24 cellular contexts compared by ENCODE assay signal in genomic region chr4:71239365-71239764, GRCh38.
DNase-seq lines count a peak whose midpoint lies in the region; ATAC-seq, FAIRE-seq and TF ChIP-seq lines count a peak whose summit lies in the region.
"Had no signal": no experiment of that assay in that cellular context is flagged by ENCODE, and none has a peak within 500 bp of the region (broad histone marks: within the 10 kb centered on the region; RNA-seq: fewer than 3 reads in every experiment).

No MANE protein-coding gene starts in this region.

- H3K4me1 Mint-ChIP-seq in natural killer cell treated with Interleukin-12 subunit alpha and Interleukin-12 subunit beta and Interleukin-15 and Interleukin-18, amount 100 ng/mL, for 72 hours (ENCODE audit: low read depth in 2 of 2): peaks cover 0 to 3% of the 10 kb centered on the region in 2 donors

- H3K4me3 Mint-ChIP-seq in natural killer cell treated with Interleukin-12 subunit alpha and Interleukin-12 subunit beta and Interleukin-15 and Interleukin-18, amount 100 ng/mL, for 72 hours: no peak overlapping the region
- H3K4me3 Mint-ChIP-seq: dendritic cell treated with granulocyte-macrophage colony-stimulating factor and Interleukin-4, amounts not matched to agents 40 ng/mL and 50 ng/mL, for 4 days; mesothelial cell of epicardium had no signal

- no peak overlapping the region for H3K27ac Mint-ChIP-seq in natural killer cell treated with Interleukin-12 subunit alpha and Interleukin-12 subunit beta and Interleukin-15 and Interleukin-18, amount 100 ng/mL, for 72 hours
- H3K27ac Mint-ChIP-seq: dendritic cell treated with granulocyte-macrophage colony-stimulating factor and Interleukin-4, amounts not matched to agents 40 ng/mL and 50 ng/mL, for 4 days; mesothelial cell of epicardium had no signal

- H3K4me3 ChIP-seq in bronchial epithelial cell (ENCODE audit: low read depth, low read length): no peak overlapping the region
- H3K4me3 ChIP-seq: heart left ventricle, thyroid gland had no signal

- H3K27me3 Mint-ChIP-seq in natural killer cell treated with Interleukin-12 subunit alpha and Interleukin-12 subunit beta and Interleukin-15 and Interleukin-18, amount 100 ng/mL, for 72 hours: no peaks in the 10 kb centered on the region

- no peak for ATAC-seq in natural killer cell treated with Interleukin-12 subunit alpha and Interleukin-12 subunit beta and Interleukin-15 and Interleukin-18, amount 100 ng/mL, for 72 hours

- H3K36me3 ChIP-seq in bronchial epithelial cell (ENCODE audit: control insufficient read depth, insufficient read depth, low read length): no peaks in the 10 kb centered on the region
- H3K36me3 ChIP-seq: heart left ventricle, neutrophil, thyroid gland, WERI-Rb-1 had no signal

- H3K36me3 Mint-ChIP-seq in natural killer cell treated with Interleukin-12 subunit alpha and Interleukin-12 subunit beta and Interleukin-15 and Interleukin-18, amount 100 ng/mL, for 72 hours: no peaks in the 10 kb centered on the region
- H3K36me3 Mint-ChIP-seq: mesothelial cell of epicardium had no signal

- no peaks in the 10 kb centered on the region for H3K9me3 Mint-ChIP-seq in natural killer cell treated with Interleukin-12 subunit alpha and Interleukin-12 subunit beta and Interleukin-15 and Interleukin-18, amount 100 ng/mL, for 72 hours
- H3K9me3 Mint-ChIP-seq: dendritic cell treated with granulocyte-macrophage colony-stimulating factor and Interleukin-4, amounts not matched to agents 40 ng/mL and 50 ng/mL, for 4 days; mesothelial cell of epicardium had no signal

- no peak for TF ChIP-seq CTCF in bronchial epithelial cell (IDR thresholded peaks at IDR 0.05; ENCODE audit: insufficient read depth, low read length, severe bottlenecking)

- FAIRE-seq in bronchial epithelial cell (lab: Jason Lieb, UNC): no peak
- FAIRE-seq: GM18507, GM19239, islet of Langerhans had no signal

- DNase-seq in Daoy (ENCODE audit: low read depth) (peak; percentile 36), LoVo (ENCODE audit: low spot score) (peak; percentile 12), bronchial epithelial cell (ENCODE audit: low read depth) (peak; percentile 74), myocyte (ENCODE audit: low read depth) (peak; percentile 18), GF-D8 (lab: John Stamatoyannopoulos, UW) (no peak), SK-N-DZ (ENCODE audit: low spot score) (no peak), NCI-H82 (lab: John Stamatoyannopoulos, UW) (no peak)
- DNase-seq in natural killer cell treated with Interleukin-12 subunit alpha and Interleukin-12 subunit beta and Interleukin-15 and Interleukin-18, amount 100 ng/mL, for 72 hours (ENCODE audit: low spot score): no peak
- DNase-seq: activated effector memory CD4-positive, alpha-beta T cell treated with anti-CD3 and anti-CD28 coated beads, Interleukin-2, amount 50 U/mL, for 16 hours; aorta; C1 segment of cervical spinal cord; heart left ventricle; NCI-H1048; NCI-H69; stimulated activated CD4-positive, alpha-beta T cell treated with anti-CD3 and anti-CD28 coated beads, Interleukin-4, amount 100 ng/mL, for 4 hours; SW 1271; thyroid gland; WERI-Rb-1 had no signal

- no peaks in the 10 kb centered on the region for H3K27me3 ChIP-seq in bronchial epithelial cell (ENCODE audit: control insufficient read depth, insufficient read depth, low read length)
- H3K27me3 ChIP-seq: heart left ventricle, neutrophil, thyroid gland had no signal

Comparison
In these comparisons a context has a peak if more than half of its experiments do, and no peak if none do; other contexts are left out.
1. DNase-seq: peak in Daoy (single experiment), LoVo (single experiment), bronchial epithelial cell (single experiment) and myocyte (single experiment); none in GF-D8 (single experiment), natural killer cell treated with Interleukin-12 subunit alpha and Interleukin-12 subunit beta and Interleukin-15 and Interleukin-18, amount 100 ng/mL, for 72 hours (single experiment), SK-N-DZ (single experiment) and NCI-H82 (single experiment).